Comparison of ENCODE assay signal across 1 cellular context in genomic region chr6:32852844-32853540, GRCh38.
TF ChIP-seq lines count a peak whose summit lies in the region.

No MANE protein-coding gene starts in this region.

TF ChIP-seq in HepG2, 621 proteins besides CTCF, POLR2A, EP300 and RAD21 (continued from another document and continues in another):
- TF ChIP-seq ZNF687 (CRISPR knock-in tag; IDR thresholded peaks at IDR 0.05) (no peak; the same call in 1 of the 2 replicates), KLF13 (CRISPR knock-in tag; IDR thresholded peaks at IDR 0.05) (0 out of 2 replicates have a peak, but pooled peaks have one; percentile 11), GTF3A (CRISPR knock-in tag; conservative IDR thresholded peaks at IDR 0.05) (no peak), ZNF280D (CRISPR knock-in tag; IDR thresholded peaks at IDR 0.05) (no peak), TEAD3 (CRISPR knock-in tag; optimal IDR thresholded peaks at IDR 0.05; ENCODE audit: borderline replicate concordance) (no peak), ARID5B (CRISPR knock-in tag; IDR thresholded peaks at IDR 0.05) (no peak), NR2F1 (CRISPR knock-in tag; IDR thresholded peaks at IDR 0.05) (no peak), ZNF788 (CRISPR knock-in tag; IDR thresholded peaks at IDR 0.05; ENCODE audit: borderline replicate concordance) (peak; percentile 70; the same call in 1 of the 2 replicates), PRPF4 (IDR thresholded peaks at IDR 0.05; ENCODE audit: low read depth, low read length, poor library complexity, severe bottlenecking) (no peak), NCOR1 (IDR thresholded peaks at IDR 0.05; ENCODE audit: borderline replicate concordance, low read length) (no peak), ZNF883 (CRISPR knock-in tag; IDR thresholded peaks at IDR 0.05; ENCODE audit: not compliant biosample characterization) (no peak), HOMEZ (CRISPR knock-in tag; IDR thresholded peaks at IDR 0.05; ENCODE audit: low read depth) (no peak), CAMTA2 (CRISPR knock-in tag; IDR thresholded peaks at IDR 0.05; ENCODE audit: borderline replicate concordance) (no peak), HNRNPL (IDR thresholded peaks at IDR 0.05; ENCODE audit: low read depth, low read length) (0 out of 2 replicates have a peak, but pooled peaks have one; percentile 54), ZGPAT (CRISPR knock-in tag; IDR thresholded peaks at IDR 0.05) (no peak; the same call in 1 of the 2 replicates), HNRNPUL1 (IDR thresholded peaks at IDR 0.05; ENCODE audit: low read depth, low read length) (no peak), ZNF264 (CRISPR knock-in tag; IDR thresholded peaks at IDR 0.05) (no peak; the same call in 1 of the 2 replicates), MXD3 (CRISPR knock-in tag; IDR thresholded peaks at IDR 0.05) (no peak), DMAP1 (CRISPR knock-in tag; IDR thresholded peaks at IDR 0.05) (no peak), ELF3 (CRISPR knock-in tag; IDR thresholded peaks at IDR 0.05) (no peak), MXD1 (CRISPR knock-in tag; IDR thresholded peaks at IDR 0.05) (peak; percentile 20; the same call in 1 of the 2 replicates), ZNF225 (CRISPR knock-in tag; IDR thresholded peaks at IDR 0.05) (peak; percentile 34; the same call in 1 of the 2 replicates), ZFX (CRISPR knock-in tag; IDR thresholded peaks at IDR 0.05; ENCODE audit: low read depth) (no peak), ZNF282 (IDR thresholded peaks at IDR 0.05; ENCODE audit: partially characterized antibody) (no peak), KMT2A (CRISPR knock-in tag; IDR thresholded peaks at IDR 0.05) (peak; percentile 5; the same call in 1 of the 2 replicates), EED (CRISPR knock-in tag; IDR thresholded peaks at IDR 0.05) (no peak; the same call in 1 of the 2 replicates), TOPORS (CRISPR knock-in tag; IDR thresholded peaks at IDR 0.05) (no peak), GABPA (IDR thresholded peaks at IDR 0.05; ENCODE audit: low read depth, low read length) (no peak), GABPA (CRISPR knock-in tag; IDR thresholded peaks at IDR 0.05; ENCODE audit: low read depth) (0 out of 2 replicates have a peak, but pooled peaks have one; percentile 4), PRDM15 (CRISPR knock-in tag; IDR thresholded peaks at IDR 0.05) (no peak), ONECUT2 (CRISPR knock-in tag; IDR thresholded peaks at IDR 0.05) (no peak), PCBP1 (IDR thresholded peaks at IDR 0.05; ENCODE audit: borderline replicate concordance, low read depth, low read length) (no peak), NFYC (CRISPR knock-in tag; IDR thresholded peaks at IDR 0.05) (no peak), CCDC6 (CRISPR knock-in tag; IDR thresholded peaks at IDR 0.05) (peak; percentile 86), PRDM10 (CRISPR knock-in tag; IDR thresholded peaks at IDR 0.05; ENCODE audit: low read depth) (no peak)
